Comparison of ENCODE assay signal across 10 cellular contexts in the genomic region with DNA sequence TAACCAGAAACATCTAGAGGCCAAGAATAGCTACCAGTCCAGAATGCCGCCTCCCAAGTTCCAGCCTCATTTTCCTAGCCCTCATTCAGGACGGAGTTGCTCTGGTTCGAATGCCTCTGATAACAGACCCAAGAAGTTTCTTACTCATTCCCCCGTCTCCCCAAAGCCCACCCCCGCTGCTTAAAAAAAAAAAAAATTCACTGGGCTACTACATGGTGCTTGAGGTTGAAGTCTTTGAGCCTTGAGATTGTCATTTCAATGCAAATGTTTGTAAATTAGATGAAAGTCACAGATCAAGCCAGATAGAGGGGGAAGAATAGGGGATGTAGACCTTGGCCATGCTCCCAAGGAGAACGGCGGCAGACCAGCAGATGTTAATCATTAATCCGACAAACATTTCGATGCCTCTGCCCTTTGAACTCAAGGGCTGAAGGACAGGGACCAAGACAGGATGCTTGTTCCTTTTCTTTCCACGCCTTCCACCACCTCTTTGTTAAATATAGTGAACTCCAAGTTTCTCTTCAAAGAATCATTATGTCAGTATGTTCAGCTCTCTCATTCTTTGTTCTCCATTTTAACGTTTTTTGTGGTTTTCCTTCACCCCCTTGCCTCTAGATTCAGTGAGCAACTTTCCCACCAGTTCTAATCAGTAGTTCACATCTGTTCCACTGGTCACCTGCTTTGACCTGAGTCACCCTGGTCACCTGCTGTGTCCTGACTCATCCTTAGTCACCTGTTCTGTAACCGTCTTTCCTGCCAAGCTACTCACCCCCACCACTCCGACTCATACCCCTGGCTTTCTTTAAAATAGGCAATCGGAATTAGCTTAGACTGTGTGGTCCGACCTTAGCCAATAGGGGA.
DNase-seq lines count a peak whose midpoint lies in the region; ATAC-seq, FAIRE-seq and TF ChIP-seq lines count a peak whose summit lies in the region.
"Had no signal": no experiment of that assay in that cellular context is flagged by ENCODE, and none has a peak within 500 bp of the region (broad histone marks: within the 10 kb centered on the region; RNA-seq: fewer than 3 reads in every experiment).

No MANE protein-coding gene starts in this region.

- no peak overlapping the region for H3K4me3 ChIP-seq in keratinocyte (ENCODE audit: control insufficient read depth in 2 of 3, extremely low read depth in 1 of 3, insufficient read depth in 2 of 3, low read depth in 1 of 3, low read length in 3 of 3)

- H3K27ac ChIP-seq in keratinocyte (ENCODE audit: control insufficient read depth, insufficient read depth, low read length) = peak overlapping the region; percentile 54
- H3K27ac ChIP-seq: KMS-11 had no signal

- DNase-seq in activated CD4-positive, alpha-beta T cell treated with anti-CD3 and anti-CD28 coated beads, Interleukin-2, amount 50 U/mL, for 4 hours = peak; percentile 19 to 25
- DNase-seq in keratinocyte (ENCODE audit: low read depth, low spot score) (no peak), NCI-H1930 (lab: John Stamatoyannopoulos, UW) (no peak), NCI-H2081 treated with DMSO at 0.1 percent for 48 hours (lab: John Stamatoyannopoulos, UW) (no peak), NCI-H345 (lab: John Stamatoyannopoulos, UW) (no peak), left cardiac atrium (no peak)

- peak; percentile 83 for ATAC-seq in GM18907 (IDR thresholded peaks at IDR 0.05; ENCODE audit: unreplicated experiment)
- peak; percentile 72 for ATAC-seq in HG03460 (IDR thresholded peaks at IDR 0.05; ENCODE audit: unreplicated experiment)
- ATAC-seq in left cardiac atrium = no peak

- no peaks in the 10 kb centered on the region for H3K36me3 ChIP-seq in keratinocyte (ENCODE audit: control insufficient read depth in 2 of 2, extremely low read depth in 1 of 2, insufficient read depth in 2 of 2, low read length in 2 of 2)

- no peaks in the 10 kb centered on the region for H3K9me1 ChIP-seq in keratinocyte (ENCODE audit: control insufficient read depth, extremely low read depth, insufficient read depth, low read length)

- dilution Hi-C loops in keratinocyte (cut with MboI; ENCODE audit: extremely low pct_ligation_motif_present, low sequenced_read_pairs) = no loop called here

- no peaks in the 10 kb centered on the region for H3K9me3 ChIP-seq in keratinocyte (ENCODE audit: control insufficient read depth, low read depth, low read length)

- peaks cover 25% of the 10 kb centered on the region for H3K4me1 ChIP-seq in keratinocyte (ENCODE audit: control insufficient read depth, extremely low read depth, insufficient read depth, low read length)

- intact Hi-C loops in left cardiac atrium (cut with DNase I) = no loop called here

- H3K4me2 ChIP-seq in keratinocyte (ENCODE audit: control insufficient read depth, extremely low read depth, insufficient read depth, low read depth, low read length) = no peak overlapping the region
- H3K4me2 ChIP-seq: KMS-11 had no signal

- no peak overlapping the region for H3K9ac ChIP-seq in keratinocyte (ENCODE audit: control insufficient read depth, extremely low read depth, insufficient read depth, low read length)
- H3K9ac ChIP-seq: KMS-11 had no signal

- no peaks in the 10 kb centered on the region for H3K79me2 ChIP-seq in keratinocyte (ENCODE audit: control insufficient read depth, insufficient read depth, low read length)

- FAIRE-seq in keratinocyte (lab: Jason Lieb, UNC) = no peak
- FAIRE-seq: islet of Langerhans had no signal

- TF ChIP-seq CTCF in keratinocyte (optimal IDR thresholded peaks at IDR 0.05 in 1 of 3, IDR thresholded peaks at IDR 0.05 in 1 of 3, conservative IDR thresholded peaks at IDR 0.05 in 1 of 3; ENCODE audit: extremely low read depth in 1 of 3, insufficient read depth in 2 of 3, low read length in 3 of 3) = no peak

- no peaks in the 10 kb centered on the region for H3K27me3 ChIP-seq in keratinocyte (ENCODE audit: control insufficient read depth, extremely low read depth, insufficient read depth, low read length)

- no peak overlapping the region for H2AFZ ChIP-seq in keratinocyte (ENCODE audit: control insufficient read depth, low read length)

- no peaks in the 10 kb centered on the region for H4K20me1 ChIP-seq in keratinocyte (ENCODE audit: control insufficient read depth, extremely low read depth, insufficient read depth, low read length)

Comparison
In these comparisons a context has a peak if more than half of its experiments do, and no peak if none do; other contexts are left out.
1. ATAC-seq: peak in GM18907 (single experiment) and HG03460 (single experiment); none in left cardiac atrium (0 of 2).
2. DNase-seq: peak in activated CD4-positive, alpha-beta T cell treated with anti-CD3 and anti-CD28 coated beads, Interleukin-2, amount 50 U/mL, for 4 hours (2 of 2); none in keratinocyte (single experiment), NCI-H1930 (0 of 2), NCI-H2081 treated with DMSO at 0.1 percent for 48 hours (single experiment), NCI-H345 (single experiment) and left cardiac atrium (single experiment).